2 cellular contexts compared by ENCODE assay signal in the genomic region with DNA sequence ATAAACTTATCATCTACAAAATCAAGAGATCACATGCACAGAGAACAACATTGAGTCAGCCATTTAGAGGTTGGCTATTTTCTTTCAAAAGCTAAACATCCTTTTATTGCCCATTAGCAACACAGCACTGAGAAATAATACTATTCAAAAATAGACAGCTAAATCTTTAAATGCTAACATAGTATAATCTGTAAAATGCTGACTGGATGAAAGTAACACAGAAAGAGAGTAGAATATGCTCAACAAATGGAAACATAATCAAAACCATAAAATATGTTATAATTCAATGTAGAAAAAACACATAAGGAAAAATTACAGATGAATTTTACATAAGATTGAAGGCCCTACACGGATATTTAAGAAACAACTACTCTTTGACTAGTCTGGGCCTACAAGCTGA.
TF ChIP-seq lines count a peak whose summit lies in the region.

No MANE protein-coding gene starts in this region.

TF ChIP-seq in A549, 52 proteins besides CTCF, POLR2A, EP300 and RAD21:
- TF ChIP-seq, protein P1, sequence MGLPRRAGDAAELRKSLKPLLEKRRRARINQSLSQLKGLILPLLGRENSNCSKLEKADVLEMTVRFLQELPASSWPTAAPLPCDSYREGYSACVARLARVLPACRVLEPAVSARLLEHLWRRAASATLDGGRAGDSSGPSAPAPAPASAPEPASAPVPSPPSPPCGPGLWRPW (IDR thresholded peaks at IDR 0.05): no peak
- TF ChIP-seq MAFK (IDR thresholded peaks at IDR 0.05; ENCODE audit: partially characterized antibody): peak; percentile 32

TF ChIP-seq in IMR-90, 13 proteins besides CTCF, POLR2A, EP300 and RAD21:
- peak; percentile 70 for TF ChIP-seq MAFK (IDR thresholded peaks at IDR 0.05; ENCODE audit: low read depth, low read length)
- TF ChIP-seq, protein P2, sequence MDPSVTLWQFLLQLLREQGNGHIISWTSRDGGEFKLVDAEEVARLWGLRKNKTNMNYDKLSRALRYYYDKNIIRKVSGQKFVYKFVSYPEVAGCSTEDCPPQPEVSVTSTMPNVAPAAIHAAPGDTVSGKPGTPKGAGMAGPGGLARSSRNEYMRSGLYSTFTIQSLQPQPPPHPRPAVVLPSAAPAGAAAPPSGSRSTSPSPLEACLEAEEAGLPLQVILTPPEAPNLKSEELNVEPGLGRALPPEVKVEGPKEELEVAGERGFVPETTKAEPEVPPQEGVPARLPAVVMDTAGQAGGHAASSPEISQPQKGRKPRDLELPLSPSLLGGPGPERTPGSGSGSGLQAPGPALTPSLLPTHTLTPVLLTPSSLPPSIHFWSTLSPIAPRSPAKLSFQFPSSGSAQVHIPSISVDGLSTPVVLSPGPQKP (IDR thresholded peaks at IDR 0.05; ENCODE audit: borderline replicate concordance, low read depth, low read length): no peak
